Comparison of ENCODE assay signal across 1 cellular context in genomic region chr11:114111369-114112042, GRCh38.
TF ChIP-seq lines count a peak whose summit lies in the region.

No MANE protein-coding gene starts in this region.

TF ChIP-seq in GM23338, 12 proteins besides CTCF, POLR2A, EP300 and RAD21 (continued from another document):
- TF ChIP-seq ZNF462 (CRISPR knock-in tag; IDR thresholded peaks at IDR 0.05) (no peak), CREB1 (CRISPR knock-in tag; IDR thresholded peaks at IDR 0.05; ENCODE audit: low read depth) (no peak), NANOG (IDR thresholded peaks at IDR 0.05; ENCODE audit: borderline replicate concordance) (no peak), EZH2phosphoT487 (IDR thresholded peaks at IDR 0.05; ENCODE audit: unreplicated experiment) (no peak)
